21 cellular contexts compared by ENCODE assay signal in genomic region chr1:221165331-221166161, GRCh38.
DNase-seq lines count a peak whose midpoint lies in the region; ATAC-seq, FAIRE-seq and TF ChIP-seq lines count a peak whose summit lies in the region.
"Had no signal": no experiment of that assay in that cellular context is flagged by ENCODE, and none has a peak within 500 bp of the region (broad histone marks: within the 10 kb centered on the region; RNA-seq: fewer than 3 reads in every experiment).

No MANE protein-coding gene starts in this region.

- no peak for DNase-seq in right cardiac atrium
- no peak for DNase-seq in cardiac septum (ENCODE audit: low spot score)
- DNase-seq in amniotic epithelial cell (ENCODE audit: low read depth) = peak; percentile 89
- DNase-seq in kidney tubule cell (ENCODE audit: low spot score) = peak; percentile 46
- DNase-seq in stimulated activated CD8-positive, alpha-beta memory T cell treated with anti-CD3 and anti-CD28 coated beads, Interleukin-4, amount 100 ng/mL, for 48 hours = no peak
- no peak for DNase-seq in mucosa of descending colon
- DNase-seq in GM12891 (ENCODE audit: insufficient read length, low spot score) = no peak
- DNase-seq: CD4-positive, alpha-beta memory T cell; DND-41; GF-D8; HFFc6; KBM-7; NCI-H1105; NCI-H187; NCI-H446; NCI-H748 treated with DMSO at 0.1 percent for 48 hours; Peyer's patch; SHP77 had no signal

- no peak for TF ChIP-seq POLR2A in GM12891 (IDR thresholded peaks at IDR 0.05; ENCODE audit: low read depth, low read length)

- peaks cover 3% of the 10 kb centered on the region for H3K4me1 ChIP-seq in right cardiac atrium (ENCODE audit: control insufficient read depth, insufficient read depth, low read length)
- H3K4me1 ChIP-seq in mucosa of descending colon (ENCODE audit: low read depth) = no peaks in the 10 kb centered on the region
- H3K4me1 ChIP-seq: Peyer's patch had no signal

- H3K27me3 ChIP-seq in right cardiac atrium (ENCODE audit: control insufficient read depth, insufficient read depth) = no peaks in the 10 kb centered on the region
- H3K27me3 ChIP-seq: Peyer's patch had no signal

- no peak for FAIRE-seq in GM12891 (lab: Jason Lieb, UNC)
- FAIRE-seq: A204.1, H1 had no signal

- no peak for TF ChIP-seq CTCF in mucosa of descending colon (IDR thresholded peaks at IDR 0.05)

- intact Hi-C loops in right cardiac atrium (cut with DNase I) = loop anchor here in 1 of 4 donors (10.0 kb wide), 1 partner anchor 281 kb away; no protein-coding TSS in a partner anchor
- intact Hi-C loops in cardiac septum (cut with DNase I) = loop anchor here (10.0 kb wide), 1 partner anchor 131 kb away; no protein-coding TSS in a partner anchor
- intact Hi-C loops in mucosa of descending colon (cut with DNase I, micrococcal nuclease) = no loop called here

- ATAC-seq in right cardiac atrium (no peak), HG02610 (IDR thresholded peaks at IDR 0.05; ENCODE audit: unreplicated experiment) (no peak), mucosa of descending colon (no peak)

- WGBS in right cardiac atrium = 44% methylated on average over 6 of the region's 6 CpGs

- peak overlapping the region; percentile 57 for H3K27ac ChIP-seq in right cardiac atrium (ENCODE audit: low read length)
- H3K27ac ChIP-seq: Peyer's patch had no signal

- H3K4me3 ChIP-seq in right cardiac atrium (ENCODE audit: low read length) = no peak overlapping the region
- no peak overlapping the region for H3K4me3 ChIP-seq in mucosa of descending colon
- H3K4me3 ChIP-seq: Peyer's patch had no signal

- H3K36me3 ChIP-seq in mucosa of descending colon (ENCODE audit: low read depth) = no peaks in the 10 kb centered on the region
- H3K36me3 ChIP-seq: Peyer's patch had no signal

- no peaks in the 10 kb centered on the region for H3K9me3 ChIP-seq in right cardiac atrium (ENCODE audit: control insufficient read depth, low read length)
- H3K9me3 ChIP-seq in mucosa of descending colon = no peaks in the 10 kb centered on the region
- H3K9me3 ChIP-seq: Peyer's patch had no signal

TF ChIP-seq in GM12891, 5 proteins besides CTCF, POLR2A, EP300 and RAD21:
- TF ChIP-seq SPI1 (IDR thresholded peaks at IDR 0.05; ENCODE audit: low read depth, low read length) (no peak), POU2F2 (IDR thresholded peaks at IDR 0.05; ENCODE audit: low read depth, low read length) (no peak), PAX5 (IDR thresholded peaks at IDR 0.05; ENCODE audit: insufficient read depth, low read length, severe bottlenecking) (no peak), POLR2AphosphoS5 (IDR thresholded peaks at IDR 0.05; ENCODE audit: low read depth, low read length) (no peak), TAF1 (IDR thresholded peaks at IDR 0.05; ENCODE audit: low read depth, low read length) (no peak)

Comparison
In these comparisons a context has a peak if more than half of its experiments do, and no peak if none do; other contexts are left out.
1. DNase-seq: peak in amniotic epithelial cell (single experiment) and kidney tubule cell (single experiment); none in right cardiac atrium (0 of 3), cardiac septum (single experiment), stimulated activated CD8-positive, alpha-beta memory T cell treated with anti-CD3 and anti-CD28 coated beads, Interleukin-4, amount 100 ng/mL, for 48 hours (single experiment), mucosa of descending colon (0 of 3) and GM12891 (single experiment).